Comparison of ENCODE assay signal across 9 cellular contexts in genomic region chr1:160550572-160551034, GRCh38.
DNase-seq lines count a peak whose midpoint lies in the region; ATAC-seq and TF ChIP-seq lines count a peak whose summit lies in the region.
"Had no signal": no experiment of that assay in that cellular context is flagged by ENCODE, and none has a peak within 500 bp of the region (broad histone marks: within the 10 kb centered on the region; RNA-seq: fewer than 3 reads in every experiment).

No MANE protein-coding gene starts in this region.

- H3K79me2 ChIP-seq in DOHH2 (ENCODE audit: control insufficient read depth, low read length), result no peaks in the 10 kb centered on the region

- no peak overlapping the region for H3K4me3 ChIP-seq in DOHH2 (ENCODE audit: low read length)
- H3K4me3 ChIP-seq: skin epidermis had no signal

- ATAC-seq in GM21447 (IDR thresholded peaks at IDR 0.05; ENCODE audit: unreplicated experiment), result no peak

- H3K36me3 ChIP-seq in DOHH2 (ENCODE audit: control insufficient read depth, low read length), result peaks cover 73% of the 10 kb centered on the region

- H3K9me2 ChIP-seq in DOHH2 (replicated peaks; ENCODE audit: control insufficient read depth, low read length), result no peaks in the 10 kb centered on the region

- TF ChIP-seq CTCF in DOHH2 (IDR thresholded peaks at IDR 0.05; ENCODE audit: low read depth, low read length, poor library complexity, severe bottlenecking), result peak; percentile 73

- DNase-seq in RPMI8226 (peak; percentile 8), DMS79 treated with DMSO at 0.1 percent for 48 hours (lab: John Stamatoyannopoulos, UW) (no peak), LoVo (ENCODE audit: low spot score) (no peak), GF-D8 (lab: John Stamatoyannopoulos, UW) (no peak)
- DNase-seq in activated T-helper 9 cell treated with anti-CD3 and anti-CD28 coated beads, Interleukin-2, amount 50 U/mL, for 16 hours (ENCODE audit: low read depth), result peak; percentile 33
- DNase-seq in stimulated activated CD4-positive, alpha-beta T cell treated with anti-CD3 and anti-CD28 coated beads, Interleukin-15, amount 100 ng/mL, for 1 hour (ENCODE audit: low read depth in 1 of 2, low spot score in 1 of 2), result peak; percentile 24 to 45

- H3K4me1 ChIP-seq in DOHH2 (ENCODE audit: control insufficient read depth, low read length), result peaks cover 38% of the 10 kb centered on the region

- no peak overlapping the region for H3K4me2 ChIP-seq in DOHH2 (ENCODE audit: low read length)

- H3K27ac ChIP-seq in DOHH2 (ENCODE audit: low read depth, low read length), result no peak overlapping the region

- H4K20me1 ChIP-seq in DOHH2 (ENCODE audit: control insufficient read depth, insufficient read depth, low read depth, low read length), result no peaks in the 10 kb centered on the region

- no peaks in the 10 kb centered on the region for H3F3A ChIP-seq in DOHH2 (ENCODE audit: control insufficient read depth, insufficient read depth)

- H3K27me3 ChIP-seq in DOHH2 (ENCODE audit: control insufficient read depth, low read length), result no peaks in the 10 kb centered on the region

- H3K9me3 ChIP-seq in DOHH2 (ENCODE audit: control insufficient read depth, insufficient read depth, low read length), result no peaks in the 10 kb centered on the region

Comparison
In these comparisons a context has a peak if more than half of its experiments do, and no peak if none do; other contexts are left out.
1. DNase-seq: peak in RPMI8226 (single experiment), activated T-helper 9 cell treated with anti-CD3 and anti-CD28 coated beads, Interleukin-2, amount 50 U/mL, for 16 hours (single experiment) and stimulated activated CD4-positive, alpha-beta T cell treated with anti-CD3 and anti-CD28 coated beads, Interleukin-15, amount 100 ng/mL, for 1 hour (2 of 2); none in DMS79 treated with DMSO at 0.1 percent for 48 hours (single experiment), LoVo (single experiment) and GF-D8 (single experiment).